ENCODE assay signal across 7 cellular contexts in the genomic region with DNA sequence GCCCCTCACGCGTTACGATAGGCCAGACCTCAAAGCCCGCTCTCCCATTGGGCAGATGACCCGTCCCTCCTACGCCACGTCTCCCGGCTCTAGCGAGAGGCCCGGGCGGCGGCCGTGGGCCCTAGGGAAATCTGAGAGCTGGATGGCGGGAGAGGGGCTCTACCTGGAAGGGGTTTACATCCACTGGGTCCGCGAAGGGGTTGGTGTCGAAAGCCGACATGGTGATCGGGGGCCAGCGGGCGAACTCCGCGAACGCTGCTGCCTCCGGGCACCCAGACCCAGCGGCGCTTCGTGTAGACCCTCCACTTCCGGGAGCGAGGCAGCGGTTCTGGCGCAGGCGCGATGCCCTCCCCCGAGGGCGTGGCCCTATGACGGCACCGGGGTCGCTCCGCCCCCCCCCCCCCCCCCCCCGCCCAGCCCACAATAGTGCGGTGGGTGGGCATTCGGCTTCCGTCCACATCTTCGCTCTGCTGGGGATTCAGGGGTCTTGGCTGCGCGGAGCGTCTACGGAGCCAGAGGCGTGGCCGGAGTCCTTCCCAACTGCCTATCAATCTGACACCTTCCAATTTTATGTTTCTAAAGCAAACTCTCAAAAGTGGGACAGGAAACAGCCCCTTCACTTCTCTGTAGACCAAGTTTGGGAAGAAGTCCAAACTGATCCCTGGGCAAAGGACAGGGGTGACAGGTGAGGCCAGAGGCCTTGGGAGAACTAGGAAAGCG. TPM values are rescaled to one million over a fixed set of nuclear protein-coding genes. Genes with fewer than 3 reads are reported as not detected.
DNase-seq lines count a peak whose midpoint lies in the region; ATAC-seq and TF ChIP-seq lines count a peak whose summit lies in the region.

A gene with protein sequence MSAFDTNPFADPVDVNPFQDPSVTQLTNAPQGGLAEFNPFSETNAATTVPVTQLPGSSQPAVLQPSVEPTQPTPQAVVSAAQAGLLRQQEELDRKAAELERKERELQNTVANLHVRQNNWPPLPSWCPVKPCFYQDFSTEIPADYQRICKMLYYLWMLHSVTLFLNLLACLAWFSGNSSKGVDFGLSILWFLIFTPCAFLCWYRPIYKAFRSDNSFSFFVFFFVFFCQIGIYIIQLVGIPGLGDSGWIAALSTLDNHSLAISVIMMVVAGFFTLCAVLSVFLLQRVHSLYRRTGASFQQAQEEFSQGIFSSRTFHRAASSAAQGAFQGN (minus strand): TSS at position 330 of the 720 bp plus-strand sequence. CDS start 110 bp downstream, at position 220.

- ATAC-seq in GM18519 (IDR thresholded peaks at IDR 0.05; ENCODE audit: low FRiP score, unreplicated experiment), result peak; percentile 57
- ATAC-seq in HG03045 (IDR thresholded peaks at IDR 0.05; ENCODE audit: unreplicated experiment), result peak; percentile 82

- peak within 1 kb of the TSS; percentile 95 for H2AFZ ChIP-seq in hepatocyte

- peak within 1 kb of the TSS; percentile 98 for H3K27ac ChIP-seq in hepatocyte

- peak within 1 kb of the TSS; percentile 84 for H3K4me3 ChIP-seq in hepatocyte

- H4K20me1 ChIP-seq in hepatocyte (ENCODE audit: insufficient read depth, poor library complexity, severe bottlenecking), result peaks cover 27% of the 10 kb centered on the region

- no peaks in the 10 kb centered on the region for H3K9me3 ChIP-seq in hepatocyte (ENCODE audit: low read depth)

- no peaks in the 10 kb centered on the region for H3K9me2 ChIP-seq in hepatocyte (replicated peaks; ENCODE audit: insufficient read depth)

- DNase-seq in NCI-H2081 treated with DMSO at 0.1 percent for 48 hours (lab: John Stamatoyannopoulos, UW), result peak; percentile 62
- DNase-seq in T1000 (lab: John Stamatoyannopoulos, UW), result peak; percentile 92
- peak; percentile 97 for DNase-seq in astrocyte of the hippocampus (ENCODE audit: low read depth, low spot score)
- peak; percentile 96 for DNase-seq in hepatocyte (ENCODE audit: low spot score)
- DNase-seq in retina, result peak; percentile 100

- H3K4me2 ChIP-seq in hepatocyte, result peak within 1 kb of the TSS; percentile 91

- no peak for TF ChIP-seq CTCF in hepatocyte (IDR thresholded peaks at IDR 0.05; ENCODE audit: poor library complexity)

- no peaks in the 10 kb centered on the region for H3K36me3 ChIP-seq in hepatocyte (replicated peaks; ENCODE audit: insufficient read depth, low read depth)

- no peaks in the 10 kb centered on the region for H3K27me3 ChIP-seq in hepatocyte

- 2% methylated on average over 29 of the region's 52 CpGs for WGBS in hepatocyte (ENCODE audit: low lambda C conversion rate, missing lambda C conversion rate)

- peaks cover 43% of the 10 kb centered on the region for H3K79me2 ChIP-seq in hepatocyte

- peaks cover 41% of the 10 kb centered on the region for H3K4me1 ChIP-seq in hepatocyte (ENCODE audit: insufficient read depth)

RNA-seq across cellular contexts. Expression of the gene that starts here (rescaled TPM):
- 64.0 and 84.3 TPM in 2 replicates for total RNA-seq in hepatocyte
- 123 and 130 TPM in 2 replicates for polyA plus RNA-seq in hepatocyte

Comparison
In these comparisons a context has a peak if more than half of its experiments do, and no peak if none do; other contexts are left out.
1. Peak in every context shown above with its lines: DNase-seq, ATAC-seq, H3K4me3 ChIP-seq and H3K27ac ChIP-seq.